20 cellular contexts compared by ENCODE assay signal in genomic region chr16:75138233-75138632, GRCh38.
"Had no signal": no experiment of that assay in that cellular context is flagged by ENCODE, and none has a peak within 500 bp of the region (broad histone marks: within the 10 kb centered on the region; RNA-seq: fewer than 3 reads in every experiment).

No MANE protein-coding gene starts in this region.

- H3K4me2 ChIP-seq: SK-N-SH had no signal

- ATAC-seq: sciatic nerve, upper lobe of right lung had no signal

- H3K4me1 Mint-ChIP-seq: endodermal cell had no signal

- H3K9ac ChIP-seq: SK-N-SH had no signal

- H3K27me3 ChIP-seq: upper lobe of right lung had no signal

- H3K9me3 Mint-ChIP-seq: activated T-cell treated with anti-CD3 and anti-CD28 coated beads, Interleukin-2, amount 50 U/mL, for 24 hours; activated T-helper 2 cell treated with anti-CD3 and anti-CD28 coated beads, Interferon-gamma antibody, Interleukin-2, Interleukin-4, amounts not matched to agents 10 μg/mL and 5 μg/mL and 100 μg/mL, durations not matched to agents 14 hours and 24 hours and 36 hours had no signal

- H3K4me1 ChIP-seq: upper lobe of right lung had no signal

- H3K4me3 ChIP-seq: upper lobe of right lung had no signal

- H3K27me3 Mint-ChIP-seq: activated T-cell treated with anti-CD3 and anti-CD28 coated beads, Interleukin-2, amount 50 U/mL, for 24 hours had no signal

- H3K4me3 Mint-ChIP-seq: activated naive CD8-positive, alpha-beta T cell; activated T-cell treated with anti-CD3 and anti-CD28 coated beads, Interleukin-2, amount 50 U/mL, for 24 hours; endodermal cell had no signal

- H3K9me3 ChIP-seq: SK-N-SH, upper lobe of right lung had no signal

- H3K27ac Mint-ChIP-seq: activated naive CD8-positive, alpha-beta T cell; activated T-cell treated with anti-CD3 and anti-CD28 coated beads, Interleukin-2, amount 50 U/mL, for 24 hours; activated T-helper 2 cell treated with anti-CD3 and anti-CD28 coated beads, Interferon-gamma antibody, Interleukin-2, Interleukin-4, amounts not matched to agents 10 μg/mL and 5 μg/mL and 100 μg/mL, durations not matched to agents 14 hours and 24 hours and 36 hours; endodermal cell had no signal

- H3K36me3 Mint-ChIP-seq: activated naive CD8-positive, alpha-beta T cell had no signal

- DNase-seq: activated CD4-positive, CD25-positive, alpha-beta regulatory T cell treated with anti-CD3 and anti-CD28 coated beads, Interleukin-2, amount 50 U/mL, for 72 hours; activated CD8-positive, alpha-beta memory T cell treated with anti-CD3 and anti-CD28 coated beads for 24 hours; activated CD8-positive, alpha-beta memory T cell treated with anti-CD3 and anti-CD28 coated beads, Interleukin-2, amount 50 U/mL, for 4 hours; activated naive CD4-positive, alpha-beta T cell; activated T-cell treated with anti-CD3 and anti-CD28 coated beads, Interleukin-2, amount 50 U/mL, for 24 hours; amniotic stem cell; cerebellar nuclear complex; cortex of kidney; SK-N-SH; stimulated activated CD4-positive, alpha-beta T cell treated with anti-CD3 and anti-CD28 coated beads, Interleukin-2, amount 100 ng/mL, for 48 hours; stimulated activated CD8-positive, alpha-beta memory T cell treated with anti-CD3 and anti-CD28 coated beads, Interleukin-4, amount 100 ng/mL, for 48 hours; stimulated activated naive CD4-positive, alpha-beta T cell; upper lobe of right lung; WERI-Rb-1 had no signal

- FAIRE-seq: TTC549 had no signal

- H3K27ac ChIP-seq: epithelial cell of prostate, upper lobe of right lung, WERI-Rb-1 had no signal

- H3K36me3 ChIP-seq: upper lobe of right lung, WERI-Rb-1 had no signal
